Comparison of ENCODE assay signal across 9 cellular contexts in the genomic region with DNA sequence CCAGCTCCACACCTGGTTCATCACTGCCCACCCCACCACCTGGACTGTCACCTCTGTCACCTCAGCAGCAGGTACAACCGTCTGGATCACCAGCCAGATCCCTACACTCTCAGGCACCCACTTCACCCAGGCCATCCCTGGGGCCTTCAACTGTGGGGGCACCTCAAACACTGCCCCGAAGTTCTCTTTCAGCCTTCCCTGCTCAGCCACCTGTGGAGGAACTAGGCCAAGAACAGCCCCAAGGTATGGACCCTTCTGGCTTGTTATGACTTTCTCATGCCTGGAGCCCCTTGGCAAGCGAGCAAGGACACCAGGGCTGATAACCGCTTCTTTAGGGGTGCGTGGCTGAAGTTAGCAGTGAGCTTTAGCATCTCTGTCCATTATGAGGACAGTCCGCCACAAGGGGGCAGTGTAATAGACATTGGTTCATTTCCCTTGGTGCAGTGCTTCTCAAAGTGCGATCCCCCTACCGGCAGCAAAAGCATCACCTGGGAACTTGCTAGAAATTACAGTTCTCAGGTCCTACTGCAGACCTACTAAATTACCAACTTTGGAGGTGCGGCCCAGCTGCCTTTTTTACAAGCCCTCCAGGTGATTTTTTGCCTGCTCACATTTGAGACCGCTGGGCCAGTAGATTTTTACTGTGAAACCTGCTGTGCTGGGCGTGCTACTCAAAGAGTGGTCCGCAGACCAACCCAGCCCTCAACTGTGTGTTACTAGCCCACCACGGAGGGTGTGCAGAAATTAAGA. TPM values are rescaled to one million over a fixed set of nuclear protein-coding genes. Genes with fewer than 3 reads are reported as not detected.
DNase-seq lines count a peak whose midpoint lies in the region; ATAC-seq, FAIRE-seq and TF ChIP-seq lines count a peak whose summit lies in the region.
"Had no signal": no experiment of that assay in that cellular context is flagged by ENCODE, and none has a peak within 500 bp of the region (broad histone marks: within the 10 kb centered on the region; RNA-seq: fewer than 3 reads in every experiment).

No MANE protein-coding gene starts in this region.

- no peak overlapping the region for H3K4me3 Mint-ChIP-seq in CD8-positive, alpha-beta memory T cell
- H3K4me3 Mint-ChIP-seq in osteocyte (ENCODE audit: unreplicated experiment) = no peak overlapping the region
- H3K4me3 Mint-ChIP-seq: IgD-negative memory B cell had no signal

- no peaks in the 10 kb centered on the region for H3K9me3 Mint-ChIP-seq in CD8-positive, alpha-beta memory T cell
- no peaks in the 10 kb centered on the region for H3K9me3 Mint-ChIP-seq in osteocyte (ENCODE audit: unreplicated experiment)
- H3K9me3 Mint-ChIP-seq: IgD-negative memory B cell had no signal

- peaks cover 12% of the 10 kb centered on the region for H3K27me3 ChIP-seq in CD8-positive, alpha-beta memory T cell (ENCODE audit: insufficient read depth, low read length, poor library complexity, severe bottlenecking)
- H3K27me3 ChIP-seq in tibial artery = peaks cover 0 to 10% of the 10 kb centered on the region in 2 donors

- H3K27ac ChIP-seq in CD8-positive, alpha-beta memory T cell (ENCODE audit: low read depth, low read length) = no peak overlapping the region
- no peak overlapping the region for H3K27ac ChIP-seq in tibial artery

- POLR2A ChIA-PET in CD8-positive, alpha-beta memory T cell (lab: Charles Lee) = interaction anchor here (1.0 kb wide), 1 partner anchor 179 kb away, joined by 5 read pairs; no protein-coding TSS in a partner anchor

- no peak overlapping the region for H3K4me3 ChIP-seq in CD8-positive, alpha-beta memory T cell (ENCODE audit: low read length)
- no peak overlapping the region for H3K4me3 ChIP-seq in tibial artery

- CTCF ChIA-PET in CD8-positive, alpha-beta memory T cell (lab: Charles Lee) = interaction anchor here (0.6 to 2.6 kb wide), 28 partner anchors 10 to 517 kb away, joined by 3 to 19 read pairs (median 3); partner anchors contain the start of genes MAPK13 and MAPK14

- FAIRE-seq in frontal cortex (lab: Jason Lieb, UNC) = no peak

- peak overlapping the region in 2 of 8 donors; percentile 19 to 25 for H3K27ac Mint-ChIP-seq in CD8-positive, alpha-beta memory T cell
- no peak overlapping the region for H3K27ac Mint-ChIP-seq in osteocyte (ENCODE audit: unreplicated experiment)

- H3K36me3 ChIP-seq in CD8-positive, alpha-beta memory T cell (ENCODE audit: insufficient read depth, low read length) = no peaks in the 10 kb centered on the region
- no peaks in the 10 kb centered on the region for H3K36me3 ChIP-seq in tibial artery

- H3K27me3 Mint-ChIP-seq in CD8-positive, alpha-beta memory T cell = peaks cover 13 to 32% of the 10 kb centered on the region in 2 donors
- peaks cover 36% of the 10 kb centered on the region for H3K27me3 Mint-ChIP-seq in osteocyte (ENCODE audit: unreplicated experiment)

- no peaks in the 10 kb centered on the region for H3K9me3 ChIP-seq in CD8-positive, alpha-beta memory T cell (ENCODE audit: low read length)
- no peaks in the 10 kb centered on the region for H3K9me3 ChIP-seq in tibial artery

- peaks cover 5 to 7% (median 7%) of the 10 kb centered on the region in 3 donors for H3K4me1 Mint-ChIP-seq in CD8-positive, alpha-beta memory T cell
- H3K4me1 Mint-ChIP-seq in osteocyte (ENCODE audit: unreplicated experiment) = no peaks in the 10 kb centered on the region

- ATAC-seq in GM21526 (IDR thresholded peaks at IDR 0.05; ENCODE audit: low FRiP score, unreplicated experiment) = peak; percentile 72

- peak; percentile 95 for TF ChIP-seq CTCF in osteocyte (IDR thresholded peaks at IDR 0.05)
- TF ChIP-seq CTCF in tibial artery (IDR thresholded peaks at IDR 0.05) = peak; percentile 88

- DNase-seq in CD8-positive, alpha-beta memory T cell = peak; percentile 82 to 93 (median 85)
- DNase-seq in NAMALWA (ENCODE audit: low spot score) (peak; percentile 97), SIG-M5 treated with dmso at 0.1 percent for 504 hours (lab: John Stamatoyannopoulos, UW; ENCODE audit: unreplicated experiment) (peak; percentile 88), frontal cortex (ENCODE audit: low spot score in 2 of 2) (peak; percentile 51 to 71), osteocyte (ENCODE audit: extremely low spot score, unreplicated experiment) (peak; percentile 93), tibial artery (peak; percentile 88 to 89)
- peak; percentile 79 for DNase-seq in activated T-helper 9 cell treated with anti-CD3 and anti-CD28 coated beads, Interleukin-2, amount 50 U/mL, for 16 hours (ENCODE audit: low read depth)

- intact Hi-C loops in tibial artery (cut with DNase I; ENCODE audit: low total_unique reads) = loop anchor here (5.0 kb wide), 1 partner anchor 60 kb away; no protein-coding TSS in a partner anchor

- no peaks in the 10 kb centered on the region for H3K36me3 Mint-ChIP-seq in CD8-positive, alpha-beta memory T cell
- no peaks in the 10 kb centered on the region for H3K36me3 Mint-ChIP-seq in osteocyte (ENCODE audit: unreplicated experiment)

- H3K4me1 ChIP-seq in CD8-positive, alpha-beta memory T cell (ENCODE audit: insufficient read depth, low read length) = no peaks in the 10 kb centered on the region
- peaks cover 0 to 13% (median 5%) of the 10 kb centered on the region in 4 donors for H3K4me1 ChIP-seq in tibial artery

RNA-seq across cellular contexts. Expression of gene PNPLA1, which starts 32.5 kb away (rescaled TPM):
- total RNA-seq in CD8-positive, alpha-beta memory T cell = not detected
- not detected for polyA plus RNA-seq in CD8-positive, alpha-beta memory T cell
- total RNA-seq in frontal cortex = not detected
- not detected in 2 replicates for total RNA-seq in osteocyte

RNA-seq across cellular contexts. Expression of gene BNIP5, which starts 34.3 kb away (rescaled TPM):
- total RNA-seq in CD8-positive, alpha-beta memory T cell = not detected
- polyA plus RNA-seq in CD8-positive, alpha-beta memory T cell = not detected
- under 0.01 TPM for total RNA-seq in frontal cortex
- total RNA-seq in osteocyte = not detected in 2 replicates
- polyA plus RNA-seq: IgD-negative memory B cell had no signal
